ENCODE assay signal across 1 cellular context in genomic region chr7:1313591-1313990, GRCh38.
TF ChIP-seq lines count a peak whose summit lies in the region.

No MANE protein-coding gene starts in this region.

TF ChIP-seq in GM23338, 12 proteins besides CTCF, POLR2A, EP300 and RAD21:
- TF ChIP-seq, protein P1, sequence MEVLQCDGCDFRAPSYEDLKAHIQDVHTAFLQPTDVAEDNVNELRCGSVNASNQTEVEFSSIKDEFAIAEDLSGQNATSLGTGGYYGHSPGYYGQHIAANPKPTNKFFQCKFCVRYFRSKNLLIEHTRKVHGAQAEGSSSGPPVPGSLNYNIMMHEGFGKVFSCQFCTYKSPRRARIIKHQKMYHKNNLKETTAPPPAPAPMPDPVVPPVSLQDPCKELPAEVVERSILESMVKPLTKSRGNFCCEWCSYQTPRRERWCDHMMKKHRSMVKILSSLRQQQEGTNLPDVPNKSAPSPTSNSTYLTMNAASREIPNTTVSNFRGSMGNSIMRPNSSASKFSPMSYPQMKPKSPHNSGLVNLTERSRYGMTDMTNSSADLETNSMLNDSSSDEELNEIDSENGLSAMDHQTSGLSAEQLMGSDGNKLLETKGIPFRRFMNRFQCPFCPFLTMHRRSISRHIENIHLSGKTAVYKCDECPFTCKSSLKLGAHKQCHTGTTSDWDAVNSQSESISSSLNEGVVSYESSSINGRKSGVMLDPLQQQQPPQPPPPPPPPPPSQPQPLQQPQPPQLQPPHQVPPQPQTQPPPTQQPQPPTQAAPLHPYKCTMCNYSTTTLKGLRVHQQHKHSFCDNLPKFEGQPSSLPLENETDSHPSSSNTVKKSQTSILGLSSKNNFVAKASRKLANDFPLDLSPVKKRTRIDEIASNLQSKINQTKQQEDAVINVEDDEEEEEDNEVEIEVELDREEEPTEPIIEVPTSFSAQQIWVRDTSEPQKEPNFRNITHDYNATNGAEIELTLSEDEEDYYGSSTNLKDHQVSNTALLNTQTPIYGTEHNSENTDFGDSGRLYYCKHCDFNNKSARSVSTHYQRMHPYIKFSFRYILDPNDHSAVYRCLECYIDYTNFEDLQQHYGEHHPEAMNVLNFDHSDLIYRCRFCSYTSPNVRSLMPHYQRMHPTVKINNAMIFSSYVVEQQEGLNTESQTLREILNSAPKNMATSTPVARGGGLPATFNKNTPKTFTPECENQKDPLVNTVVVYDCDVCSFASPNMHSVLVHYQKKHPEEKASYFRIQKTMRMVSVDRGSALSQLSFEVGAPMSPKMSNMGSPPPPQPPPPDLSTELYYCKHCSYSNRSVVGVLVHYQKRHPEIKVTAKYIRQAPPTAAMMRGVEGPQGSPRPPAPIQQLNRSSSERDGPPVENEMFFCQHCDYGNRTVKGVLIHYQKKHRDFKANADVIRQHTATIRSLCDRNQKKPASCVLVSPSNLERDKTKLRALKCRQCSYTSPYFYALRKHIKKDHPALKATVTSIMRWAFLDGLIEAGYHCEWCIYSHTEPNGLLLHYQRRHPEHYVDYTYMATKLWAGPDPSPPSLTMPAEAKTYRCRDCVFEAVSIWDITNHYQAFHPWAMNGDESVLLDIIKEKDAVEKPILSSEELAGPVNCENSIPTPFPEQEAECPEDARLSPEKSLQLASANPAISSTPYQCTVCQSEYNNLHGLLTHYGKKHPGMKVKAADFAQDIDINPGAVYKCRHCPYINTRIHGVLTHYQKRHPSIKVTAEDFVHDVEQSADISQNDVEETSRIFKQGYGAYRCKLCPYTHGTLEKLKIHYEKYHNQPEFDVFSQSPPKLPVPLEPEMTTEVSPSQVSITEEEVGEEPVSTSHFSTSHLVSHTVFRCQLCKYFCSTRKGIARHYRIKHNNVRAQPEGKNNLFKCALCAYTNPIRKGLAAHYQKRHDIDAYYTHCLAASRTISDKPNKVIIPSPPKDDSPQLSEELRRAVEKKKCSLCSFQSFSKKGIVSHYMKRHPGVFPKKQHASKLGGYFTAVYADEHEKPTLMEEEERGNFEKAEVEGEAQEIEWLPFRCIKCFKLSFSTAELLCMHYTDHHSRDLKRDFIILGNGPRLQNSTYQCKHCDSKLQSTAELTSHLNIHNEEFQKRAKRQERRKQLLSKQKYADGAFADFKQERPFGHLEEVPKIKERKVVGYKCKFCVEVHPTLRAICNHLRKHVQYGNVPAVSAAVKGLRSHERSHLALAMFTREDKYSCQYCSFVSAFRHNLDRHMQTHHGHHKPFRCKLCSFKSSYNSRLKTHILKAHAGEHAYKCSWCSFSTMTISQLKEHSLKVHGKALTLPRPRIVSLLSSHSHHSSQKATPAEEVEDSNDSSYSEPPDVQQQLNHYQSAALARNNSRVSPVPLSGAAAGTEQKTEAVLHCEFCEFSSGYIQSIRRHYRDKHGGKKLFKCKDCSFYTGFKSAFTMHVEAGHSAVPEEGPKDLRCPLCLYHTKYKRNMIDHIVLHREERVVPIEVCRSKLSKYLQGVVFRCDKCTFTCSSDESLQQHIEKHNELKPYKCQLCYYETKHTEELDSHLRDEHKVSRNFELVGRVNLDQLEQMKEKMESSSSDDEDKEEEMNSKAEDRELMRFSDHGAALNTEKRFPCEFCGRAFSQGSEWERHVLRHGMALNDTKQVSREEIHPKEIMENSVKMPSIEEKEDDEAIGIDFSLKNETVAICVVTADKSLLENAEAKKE (CRISPR knock-in tag; IDR thresholded peaks at IDR 0.05), result no peak
- TF ChIP-seq EZH2 (IDR thresholded peaks at IDR 0.05; ENCODE audit: low read depth, unreplicated experiment), result no peak
- TF ChIP-seq EZH2phosphoT487 (IDR thresholded peaks at IDR 0.05; ENCODE audit: unreplicated experiment), result no peak
- TF ChIP-seq ZNF331 (CRISPR knock-in tag; IDR thresholded peaks at IDR 0.05; ENCODE audit: low read depth), result no peak
- TF ChIP-seq CREB1 (CRISPR knock-in tag; IDR thresholded peaks at IDR 0.05; ENCODE audit: low read depth), result no peak
TF ChIP-seq in GM23338: peak in this region for 0.
